ENCODE assay signal across 26 cellular contexts in genomic region chr6:88301888-88302768, GRCh38.
DNase-seq lines count a peak whose midpoint lies in the region; ATAC-seq and TF ChIP-seq lines count a peak whose summit lies in the region.
"Had no signal": no experiment of that assay in that cellular context is flagged by ENCODE, and none has a peak within 500 bp of the region (broad histone marks: within the 10 kb centered on the region; RNA-seq: fewer than 3 reads in every experiment).

No MANE protein-coding gene starts in this region.

- no peaks in the 10 kb centered on the region for H3F3A ChIP-seq in neural progenitor cell (ENCODE audit: low read depth)

- no peak for TF ChIP-seq CTCF in epithelial cell of proximal tubule (conservative IDR thresholded peaks at IDR 0.05; ENCODE audit: low read depth, low read length)
- no peak for TF ChIP-seq CTCF in neural progenitor cell (IDR thresholded peaks at IDR 0.05)

- H3K4me3 ChIP-seq in epithelial cell of proximal tubule (ENCODE audit: low read depth, low read length) (no peak overlapping the region), neural progenitor cell (no peak overlapping the region)
- H3K4me3 ChIP-seq: colonic mucosa, psoas muscle had no signal

- POLR2A ChIA-PET in activated CD4-positive, alpha-beta memory T cell treated with anti-CD3 and anti-CD28 coated beads for 36 hours (lab: Charles Lee): no interaction called here

- peak in 42 of 76 experiments; percentile 4 to 76 (median 38) for DNase-seq in HUDEP-2 (lab: John Stamatoyannopoulos, UW; ENCODE audit: unreplicated experiment in 76 of 76)
- DNase-seq in OCI-M2 (lab: John Stamatoyannopoulos, UW; ENCODE audit: unreplicated experiment): peak; percentile 59
- peak; percentile 81 for DNase-seq in epithelial cell of proximal tubule (ENCODE audit: low read depth)
- DNase-seq in neural progenitor cell (ENCODE audit: low spot score): no peak
- DNase-seq in NCI-H2171 treated with DMSO at 0.1 percent for 48 hours (lab: John Stamatoyannopoulos, UW): no peak
- no peak for DNase-seq in activated CD4-positive, alpha-beta memory T cell treated with anti-CD3 and anti-CD28 coated beads for 36 hours
- DNase-seq in cardiac septum (ENCODE audit: low spot score): no peak
- DNase-seq: activated B cell treated with CpG ODN at 0.5 μM for 24 hours; activated CD4-positive, alpha-beta T cell treated with anti-CD3 and anti-CD28 coated beads, Interleukin-2, amount 50 U/mL, for 48 hours; activated effector memory CD4-positive, alpha-beta T cell treated with anti-CD3 and anti-CD28 coated beads, Interleukin-2, amount 50 U/mL, for 16 hours; activated naive CD8-positive, alpha-beta T cell treated with anti-CD3 and anti-CD28 coated beads, Interleukin-2, amount 50 U/mL, for 24 hours; CD4-positive, alpha-beta T cell; colonic mucosa; DMS53; HCEC 1CT; immature natural killer cell; KG1; NCI-H1092 treated with DMSO at 0.1 percent for 48 hours; NCI-H2081; NCI-H510A treated with DMSO at 0.1 percent for 48 hours; psoas muscle; stimulated activated CD4-positive, alpha-beta T cell treated with anti-CD3 and anti-CD28 coated beads, Interleukin-2, amount 100 ng/mL, for 48 hours; stimulated activated naive B cell treated with anti-CD40 and anti-IgM and Interleukin-4, amounts not matched to agents 10 μg/mL and 1 μg/mL and 100 μg/mL, for 72 hours; T-helper 17 cell had no signal

- no peaks in the 10 kb centered on the region for H3K27me3 Mint-ChIP-seq in neural progenitor cell (ENCODE audit: insufficient read depth, low read depth)
- H3K27me3 Mint-ChIP-seq in activated CD4-positive, alpha-beta memory T cell treated with anti-CD3 and anti-CD28 coated beads for 36 hours: peaks cover 6% of the 10 kb centered on the region
- H3K27me3 Mint-ChIP-seq: activated naive CD8-positive, alpha-beta T cell treated with anti-CD3 and anti-CD28 coated beads, Interleukin-2, amount 50 U/mL, for 24 hours had no signal

- no peaks in the 10 kb centered on the region for H3K9me3 ChIP-seq in neural progenitor cell (ENCODE audit: low read depth)
- H3K9me3 ChIP-seq: colonic mucosa, neutrophil, psoas muscle had no signal

- H3K27ac Mint-ChIP-seq in neural progenitor cell: no peak overlapping the region
- no peak overlapping the region for H3K27ac Mint-ChIP-seq in activated CD4-positive, alpha-beta memory T cell treated with anti-CD3 and anti-CD28 coated beads for 36 hours
- H3K27ac Mint-ChIP-seq: activated B cell treated with CpG ODN at 0.5 μM for 24 hours; activated naive CD8-positive, alpha-beta T cell treated with anti-CD3 and anti-CD28 coated beads, Interleukin-2, amount 50 U/mL, for 24 hours; CD4-positive, alpha-beta T cell; immature natural killer cell; stimulated activated naive B cell treated with anti-CD40 and anti-IgM and Interleukin-4, amounts not matched to agents 10 μg/mL and 1 μg/mL and 100 μg/mL, for 72 hours; T-helper 17 cell had no signal

- H3K27me3 ChIP-seq in neural progenitor cell: no peaks in the 10 kb centered on the region
- H3K27me3 ChIP-seq: colonic mucosa, neutrophil had no signal

- CTCF ChIA-PET in activated CD4-positive, alpha-beta memory T cell treated with anti-CD3 and anti-CD28 coated beads for 36 hours (lab: Charles Lee): no interaction called here

- peak overlapping the region; percentile 34 for H2AFZ ChIP-seq in neural progenitor cell (replicated peaks)

- no peak overlapping the region for H3K4me2 ChIP-seq in neural progenitor cell

- peaks cover 6% of the 10 kb centered on the region for H3K4me1 ChIP-seq in neural progenitor cell
- H3K4me1 ChIP-seq: colonic mucosa, psoas muscle had no signal

- H3K36me3 Mint-ChIP-seq in neural progenitor cell: no peaks in the 10 kb centered on the region
- no peaks in the 10 kb centered on the region for H3K36me3 Mint-ChIP-seq in activated CD4-positive, alpha-beta memory T cell treated with anti-CD3 and anti-CD28 coated beads for 36 hours
- H3K36me3 Mint-ChIP-seq: immature natural killer cell; stimulated activated naive B cell treated with anti-CD40 and anti-IgM and Interleukin-4, amounts not matched to agents 10 μg/mL and 1 μg/mL and 100 μg/mL, for 72 hours had no signal

- H3K9ac ChIP-seq in neural progenitor cell: no peak overlapping the region

- no peaks in the 10 kb centered on the region for H3K9me3 Mint-ChIP-seq in neural progenitor cell
- no peaks in the 10 kb centered on the region for H3K9me3 Mint-ChIP-seq in activated CD4-positive, alpha-beta memory T cell treated with anti-CD3 and anti-CD28 coated beads for 36 hours
- H3K9me3 Mint-ChIP-seq: activated B cell treated with CpG ODN at 0.5 μM for 24 hours; activated naive CD8-positive, alpha-beta T cell treated with anti-CD3 and anti-CD28 coated beads, Interleukin-2, amount 50 U/mL, for 24 hours; CD4-positive, alpha-beta T cell had no signal

- no peaks in the 10 kb centered on the region for H4K20me1 ChIP-seq in neural progenitor cell (ENCODE audit: low read depth)

- no peak for ATAC-seq in GM21619 (IDR thresholded peaks at IDR 0.05; ENCODE audit: unreplicated experiment)
- ATAC-seq: activated naive CD8-positive, alpha-beta T cell treated with anti-CD3 and anti-CD28 coated beads, Interleukin-2, amount 50 U/mL, for 24 hours; psoas muscle; T-helper 17 cell had no signal

- H3K4me3 Mint-ChIP-seq in neural progenitor cell: no peak overlapping the region
- H3K4me3 Mint-ChIP-seq in activated CD4-positive, alpha-beta memory T cell treated with anti-CD3 and anti-CD28 coated beads for 36 hours: no peak overlapping the region
- H3K4me3 Mint-ChIP-seq: activated B cell treated with CpG ODN at 0.5 μM for 24 hours; activated naive CD8-positive, alpha-beta T cell treated with anti-CD3 and anti-CD28 coated beads, Interleukin-2, amount 50 U/mL, for 24 hours; CD4-positive, alpha-beta T cell; immature natural killer cell; stimulated activated naive B cell treated with anti-CD40 and anti-IgM and Interleukin-4, amounts not matched to agents 10 μg/mL and 1 μg/mL and 100 μg/mL, for 72 hours; T-helper 17 cell had no signal

- intact Hi-C loops in activated CD4-positive, alpha-beta memory T cell treated with anti-CD3 and anti-CD28 coated beads for 36 hours (cut with micrococcal nuclease): no loop called here
- intact Hi-C loops in cardiac septum (cut with DNase I): no loop called here

- H3K4me1 Mint-ChIP-seq in neural progenitor cell: peaks cover 9% of the 10 kb centered on the region
- H3K4me1 Mint-ChIP-seq in activated CD4-positive, alpha-beta memory T cell treated with anti-CD3 and anti-CD28 coated beads for 36 hours (ENCODE audit: low read depth): no peaks in the 10 kb centered on the region
- H3K4me1 Mint-ChIP-seq: activated B cell treated with CpG ODN at 0.5 μM for 24 hours; activated naive CD8-positive, alpha-beta T cell treated with anti-CD3 and anti-CD28 coated beads, Interleukin-2, amount 50 U/mL, for 24 hours; immature natural killer cell; T-helper 17 cell had no signal

- H3K27ac ChIP-seq in neural progenitor cell: no peak overlapping the region
- H3K27ac ChIP-seq: colonic mucosa, neutrophil, psoas muscle had no signal

- H3K36me3 ChIP-seq in neural progenitor cell: peaks cover 6% of the 10 kb centered on the region
- H3K36me3 ChIP-seq: colonic mucosa had no signal

- H3K79me2 ChIP-seq in neural progenitor cell (ENCODE audit: low read depth): no peaks in the 10 kb centered on the region

Comparison
In these comparisons a context has a peak if more than half of its experiments do, and no peak if none do; other contexts are left out.
1. DNase-seq: peak in HUDEP-2 (42 of 76), OCI-M2 (single experiment) and epithelial cell of proximal tubule (single experiment); none in neural progenitor cell (single experiment), NCI-H2171 treated with DMSO at 0.1 percent for 48 hours (single experiment), activated CD4-positive, alpha-beta memory T cell treated with anti-CD3 and anti-CD28 coated beads for 36 hours (single experiment) and cardiac septum (single experiment).